Comparison of ENCODE assay signal across 1 cellular context in genomic region chr7:141460781-141461715, GRCh38.
TF ChIP-seq lines count a peak whose summit lies in the region.

No MANE protein-coding gene starts in this region.

TF ChIP-seq in HEK293, 187 proteins besides CTCF, POLR2A, EP300 and RAD21 (continued from another document):
- TF ChIP-seq, protein P1, sequence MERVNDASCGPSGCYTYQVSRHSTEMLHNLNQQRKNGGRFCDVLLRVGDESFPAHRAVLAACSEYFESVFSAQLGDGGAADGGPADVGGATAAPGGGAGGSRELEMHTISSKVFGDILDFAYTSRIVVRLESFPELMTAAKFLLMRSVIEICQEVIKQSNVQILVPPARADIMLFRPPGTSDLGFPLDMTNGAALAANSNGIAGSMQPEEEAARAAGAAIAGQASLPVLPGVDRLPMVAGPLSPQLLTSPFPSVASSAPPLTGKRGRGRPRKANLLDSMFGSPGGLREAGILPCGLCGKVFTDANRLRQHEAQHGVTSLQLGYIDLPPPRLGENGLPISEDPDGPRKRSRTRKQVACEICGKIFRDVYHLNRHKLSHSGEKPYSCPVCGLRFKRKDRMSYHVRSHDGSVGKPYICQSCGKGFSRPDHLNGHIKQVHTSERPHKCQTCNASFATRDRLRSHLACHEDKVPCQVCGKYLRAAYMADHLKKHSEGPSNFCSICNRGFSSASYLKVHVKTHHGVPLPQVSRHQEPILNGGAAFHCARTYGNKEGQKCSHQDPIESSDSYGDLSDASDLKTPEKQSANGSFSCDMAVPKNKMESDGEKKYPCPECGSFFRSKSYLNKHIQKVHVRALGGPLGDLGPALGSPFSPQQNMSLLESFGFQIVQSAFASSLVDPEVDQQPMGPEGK (tag by site-specific recombination; IDR thresholded peaks at IDR 0.05) = 0 out of 2 replicates have a peak, but pooled peaks have one; percentile 40
- TF ChIP-seq, protein P2, sequence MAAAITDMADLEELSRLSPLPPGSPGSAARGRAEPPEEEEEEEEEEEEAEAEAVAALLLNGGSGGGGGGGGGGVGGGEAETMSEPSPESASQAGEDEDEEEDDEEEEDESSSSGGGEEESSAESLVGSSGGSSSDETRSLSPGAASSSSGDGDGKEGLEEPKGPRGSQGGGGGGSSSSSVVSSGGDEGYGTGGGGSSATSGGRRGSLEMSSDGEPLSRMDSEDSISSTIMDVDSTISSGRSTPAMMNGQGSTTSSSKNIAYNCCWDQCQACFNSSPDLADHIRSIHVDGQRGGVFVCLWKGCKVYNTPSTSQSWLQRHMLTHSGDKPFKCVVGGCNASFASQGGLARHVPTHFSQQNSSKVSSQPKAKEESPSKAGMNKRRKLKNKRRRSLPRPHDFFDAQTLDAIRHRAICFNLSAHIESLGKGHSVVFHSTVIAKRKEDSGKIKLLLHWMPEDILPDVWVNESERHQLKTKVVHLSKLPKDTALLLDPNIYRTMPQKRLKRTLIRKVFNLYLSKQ (tag by site-specific recombination; IDR thresholded peaks at IDR 0.05; ENCODE audit: borderline replicate concordance) = no peak
- no peak for TF ChIP-seq ZNF558 (tag by site-specific recombination; IDR thresholded peaks at IDR 0.05)
- TF ChIP-seq, protein P3, sequence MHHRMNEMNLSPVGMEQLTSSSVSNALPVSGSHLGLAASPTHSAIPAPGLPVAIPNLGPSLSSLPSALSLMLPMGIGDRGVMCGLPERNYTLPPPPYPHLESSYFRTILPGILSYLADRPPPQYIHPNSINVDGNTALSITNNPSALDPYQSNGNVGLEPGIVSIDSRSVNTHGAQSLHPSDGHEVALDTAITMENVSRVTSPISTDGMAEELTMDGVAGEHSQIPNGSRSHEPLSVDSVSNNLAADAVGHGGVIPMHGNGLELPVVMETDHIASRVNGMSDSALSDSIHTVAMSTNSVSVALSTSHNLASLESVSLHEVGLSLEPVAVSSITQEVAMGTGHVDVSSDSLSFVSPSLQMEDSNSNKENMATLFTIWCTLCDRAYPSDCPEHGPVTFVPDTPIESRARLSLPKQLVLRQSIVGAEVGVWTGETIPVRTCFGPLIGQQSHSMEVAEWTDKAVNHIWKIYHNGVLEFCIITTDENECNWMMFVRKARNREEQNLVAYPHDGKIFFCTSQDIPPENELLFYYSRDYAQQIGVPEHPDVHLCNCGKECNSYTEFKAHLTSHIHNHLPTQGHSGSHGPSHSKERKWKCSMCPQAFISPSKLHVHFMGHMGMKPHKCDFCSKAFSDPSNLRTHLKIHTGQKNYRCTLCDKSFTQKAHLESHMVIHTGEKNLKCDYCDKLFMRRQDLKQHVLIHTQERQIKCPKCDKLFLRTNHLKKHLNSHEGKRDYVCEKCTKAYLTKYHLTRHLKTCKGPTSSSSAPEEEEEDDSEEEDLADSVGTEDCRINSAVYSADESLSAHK (tag by site-specific recombination; IDR thresholded peaks at IDR 0.05) = peak; percentile 37; the same call in 1 of the 2 replicates
- TF ChIP-seq ZIC2 (tag by site-specific recombination; IDR thresholded peaks at IDR 0.05) = peak; percentile 91
- TF ChIP-seq SCRT2 (tag by site-specific recombination; IDR thresholded peaks at IDR 0.05) = peak; percentile 100
- TF ChIP-seq KLF1 (tag by site-specific recombination; IDR thresholded peaks at IDR 0.05) = no peak
- TF ChIP-seq ZNF660 (tag by site-specific recombination; IDR thresholded peaks at IDR 0.05) = peak; percentile 81
- peak; percentile 63; the same call in 1 of the 2 replicates for TF ChIP-seq SP7 (tag by site-specific recombination; IDR thresholded peaks at IDR 0.05)
- TF ChIP-seq ZNF785 (tag by site-specific recombination; IDR thresholded peaks at IDR 0.05) = no peak
- peak; percentile 86 for TF ChIP-seq ZNF629 (tag by site-specific recombination; IDR thresholded peaks at IDR 0.05)
- TF ChIP-seq, protein P4, sequence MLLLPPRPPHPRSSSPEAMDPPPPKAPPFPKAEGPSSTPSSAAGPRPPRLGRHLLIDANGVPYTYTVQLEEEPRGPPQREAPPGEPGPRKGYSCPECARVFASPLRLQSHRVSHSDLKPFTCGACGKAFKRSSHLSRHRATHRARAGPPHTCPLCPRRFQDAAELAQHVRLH (tag by site-specific recombination; IDR thresholded peaks at IDR 0.05) = peak; percentile 60; the same call in 1 of the 2 replicates
- TF ChIP-seq, protein P5, sequence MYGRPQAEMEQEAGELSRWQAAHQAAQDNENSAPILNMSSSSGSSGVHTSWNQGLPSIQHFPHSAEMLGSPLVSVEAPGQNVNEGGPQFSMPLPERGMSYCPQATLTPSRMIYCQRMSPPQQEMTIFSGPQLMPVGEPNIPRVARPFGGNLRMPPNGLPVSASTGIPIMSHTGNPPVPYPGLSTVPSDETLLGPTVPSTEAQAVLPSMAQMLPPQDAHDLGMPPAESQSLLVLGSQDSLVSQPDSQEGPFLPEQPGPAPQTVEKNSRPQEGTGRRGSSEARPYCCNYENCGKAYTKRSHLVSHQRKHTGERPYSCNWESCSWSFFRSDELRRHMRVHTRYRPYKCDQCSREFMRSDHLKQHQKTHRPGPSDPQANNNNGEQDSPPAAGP (tag by site-specific recombination; IDR thresholded peaks at IDR 0.05) = peak; percentile 62
- TF ChIP-seq IKZF3 (tag by site-specific recombination; IDR thresholded peaks at IDR 0.05) = peak; percentile 94
- TF ChIP-seq ZBTB7A (tag by site-specific recombination; IDR thresholded peaks at IDR 0.05; ENCODE audit: low read depth) = no peak
- peak; percentile 45; the same call in 1 of the 2 replicates for TF ChIP-seq ZNF518A (tag by site-specific recombination; conservative IDR thresholded peaks at IDR 0.05; ENCODE audit: low read depth)
- peak; percentile 74 for TF ChIP-seq ZNF366 (tag by site-specific recombination; conservative IDR thresholded peaks at IDR 0.05)
- TF ChIP-seq EGR2 (tag by site-specific recombination; IDR thresholded peaks at IDR 0.05; ENCODE audit: low read depth) = 0 out of 2 replicates have a peak, but pooled peaks have one; percentile 13
- TF ChIP-seq PRDM6 (tag by site-specific recombination; IDR thresholded peaks at IDR 0.05) = peak; percentile 65
- TF ChIP-seq, protein P6, sequence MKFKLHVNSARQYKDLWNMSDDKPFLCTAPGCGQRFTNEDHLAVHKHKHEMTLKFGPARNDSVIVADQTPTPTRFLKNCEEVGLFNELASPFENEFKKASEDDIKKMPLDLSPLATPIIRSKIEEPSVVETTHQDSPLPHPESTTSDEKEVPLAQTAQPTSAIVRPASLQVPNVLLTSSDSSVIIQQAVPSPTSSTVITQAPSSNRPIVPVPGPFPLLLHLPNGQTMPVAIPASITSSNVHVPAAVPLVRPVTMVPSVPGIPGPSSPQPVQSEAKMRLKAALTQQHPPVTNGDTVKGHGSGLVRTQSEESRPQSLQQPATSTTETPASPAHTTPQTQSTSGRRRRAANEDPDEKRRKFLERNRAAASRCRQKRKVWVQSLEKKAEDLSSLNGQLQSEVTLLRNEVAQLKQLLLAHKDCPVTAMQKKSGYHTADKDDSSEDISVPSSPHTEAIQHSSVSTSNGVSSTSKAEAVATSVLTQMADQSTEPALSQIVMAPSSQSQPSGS (tag by site-specific recombination; IDR thresholded peaks at IDR 0.05; ENCODE audit: low read depth) = peak; percentile 74
- TF ChIP-seq ZFHX2 (tag by site-specific recombination; conservative IDR thresholded peaks at IDR 0.05) = peak; percentile 41
- peak; percentile 99 for TF ChIP-seq TCF7L2 (IDR thresholded peaks at IDR 0.05; ENCODE audit: borderline replicate concordance, low read depth, low read length)
- 0 out of 2 replicates have a peak, but pooled peaks have one; percentile 31 for TF ChIP-seq BCL6B (tag by site-specific recombination; IDR thresholded peaks at IDR 0.05)
- peak; percentile 60; the same call in 1 of the 2 replicates for TF ChIP-seq BCL11B (tag by site-specific recombination; IDR thresholded peaks at IDR 0.05; ENCODE audit: low read depth)
- TF ChIP-seq MZF1 (tag by site-specific recombination; IDR thresholded peaks at IDR 0.05; ENCODE audit: borderline replicate concordance) = peak; percentile 88
- peak; percentile 87 for TF ChIP-seq ZBTB48 (tag by site-specific recombination; IDR thresholded peaks at IDR 0.05)
- peak; percentile 95 for TF ChIP-seq OSR2 (tag by site-specific recombination; IDR thresholded peaks at IDR 0.05)
- TF ChIP-seq TRIM28 (IDR thresholded peaks at IDR 0.05; ENCODE audit: borderline replicate concordance, low read length) = peak; percentile 97
- peak; percentile 73; the same call in 1 of the 2 replicates for TF ChIP-seq ZSCAN30 (tag by site-specific recombination; IDR thresholded peaks at IDR 0.05)
- TF ChIP-seq ZNF324 (tag by site-specific recombination; IDR thresholded peaks at IDR 0.05) = peak; percentile 78; the same call in 1 of the 2 replicates
- no peak for TF ChIP-seq ZNF585B (tag by site-specific recombination; IDR thresholded peaks at IDR 0.05)
TF ChIP-seq in HEK293: peak in this region for 40.
